ENCODE assay signal across 19 cellular contexts in genomic region chr13:107827840-107828549, GRCh38.
DNase-seq lines count a peak whose midpoint lies in the region; ATAC-seq, FAIRE-seq and TF ChIP-seq lines count a peak whose summit lies in the region.
"Had no signal": no experiment of that assay in that cellular context is flagged by ENCODE, and none has a peak within 500 bp of the region (broad histone marks: within the 10 kb centered on the region; RNA-seq: fewer than 3 reads in every experiment).

No MANE protein-coding gene starts in this region.

- intact Hi-C loops in pancreas (cut with DNase I) = no loop called here
- intact Hi-C loops in thyroid gland (cut with DNase I) = no loop called here

- peaks cover 0 to 10% of the 10 kb centered on the region in 2 experiments; a peak in 2 of 4 replicates for H3K4me1 ChIP-seq in SK-N-SH (ENCODE audit: control insufficient read depth in 1 of 2, insufficient read depth in 2 of 2, low read depth in 1 of 2, low read length in 1 of 2)
- H3K4me1 ChIP-seq in pancreas = peaks cover 0 to 5% (median 0%) of the 10 kb centered on the region in 3 donors
- no peaks in the 10 kb centered on the region for H3K4me1 ChIP-seq in thyroid gland
- H3K4me1 ChIP-seq: Caco-2 had no signal

- H3F3A ChIP-seq in SK-N-SH (replicated peaks; ENCODE audit: insufficient read depth) = peaks cover 6% of the 10 kb centered on the region

- no peaks in the 10 kb centered on the region for H3K9me2 ChIP-seq in SK-N-SH

- H3K79me2 ChIP-seq in SK-N-SH (ENCODE audit: insufficient read depth) = peaks cover 90% of the 10 kb centered on the region

- H3K27ac ChIP-seq in SK-N-SH (ENCODE audit: low read depth in 2 of 2, low read length in 1 of 2) (peak overlapping the region in 1 of 2 experiments; percentile 71; a peak in 2 of 4 replicates), pancreas (no peak overlapping the region), thyroid gland (no peak overlapping the region)
- H3K27ac ChIP-seq: C4-2B had no signal

- no peak for TF ChIP-seq POLR2A in thyroid gland (IDR thresholded peaks at IDR 0.05)

- WGBS in SK-N-SH (ENCODE audit: low lambda C conversion rate) = 69% methylated on average over 11 of the region's 11 CpGs
- WGBS in pancreas, 2 donors = 22 to 25% methylated on average over 11 of the region's 11 CpGs
- 76 to 77% methylated on average over 11 of the region's 11 CpGs for WGBS in thyroid gland, 2 donors

- no peak overlapping the region for H2AFZ ChIP-seq in SK-N-SH (ENCODE audit: low read depth)

- H3K4me3 ChIP-seq in MG63 (peak overlapping the region; percentile 10; the same call in 1 of the 2 replicates), SK-N-SH (ENCODE audit: low read depth in 2 of 2, low read length in 1 of 2) (no peak overlapping the region; a peak in 1 of 4 replicates), choroid plexus epithelial cell (ENCODE audit: low read depth, low read length) (no peak overlapping the region), pancreas (no peak overlapping the region), thyroid gland (replicated peaks in 1 of 3) (no peak overlapping the region)

- ATAC-seq in pancreas = peak; percentile 77 to 94 (median 86)
- no peak for ATAC-seq in GM18907 (IDR thresholded peaks at IDR 0.05; ENCODE audit: unreplicated experiment)
- ATAC-seq: HepG2 had no signal

- DNase-seq in MG63 (no peak), SK-N-SH (peak; percentile 49), choroid plexus epithelial cell (ENCODE audit: low read depth) (peak; percentile 39), pancreas (peak in 3 of 6 donors; percentile 18 to 19 (median 18)), thyroid gland (no peak)
- DNase-seq in activated T-cell treated with anti-CD3 and anti-CD28 coated beads, Interleukin-2, amount 50 U/mL, for 1 hour = no peak
- DNase-seq: ACHN; Caco-2; CD4-positive, alpha-beta T cell; GOT3; H9 had no signal

- peaks cover 4% of the 10 kb centered on the region; the same call in 1 of the 2 replicates for H4K20me1 ChIP-seq in SK-N-SH (ENCODE audit: insufficient read depth)

- H3K27me3 ChIP-seq in MG63 = no peaks in the 10 kb centered on the region
- H3K27me3 ChIP-seq in SK-N-SH (ENCODE audit: insufficient read depth) = no peaks in the 10 kb centered on the region
- no peaks in the 10 kb centered on the region for H3K27me3 ChIP-seq in pancreas
- no peaks in the 10 kb centered on the region for H3K27me3 ChIP-seq in thyroid gland

- no peak for TF ChIP-seq RAD21 in SK-N-SH (IDR thresholded peaks at IDR 0.05; ENCODE audit: low read length)

- H3K36me3 ChIP-seq in MG63 = no peaks in the 10 kb centered on the region
- H3K36me3 ChIP-seq in SK-N-SH (replicated peaks in 1 of 2; ENCODE audit: control insufficient read depth in 1 of 2, insufficient read depth in 2 of 2, low read length in 1 of 2) = peaks cover 0 to 4% of the 10 kb centered on the region in 2 experiments
- H3K36me3 ChIP-seq in pancreas = no peaks in the 10 kb centered on the region
- H3K36me3 ChIP-seq in thyroid gland = no peaks in the 10 kb centered on the region

- H3K4me2 ChIP-seq in SK-N-SH = no peak overlapping the region

- H3K9me3 ChIP-seq in MG63 = no peaks in the 10 kb centered on the region
- no peaks in the 10 kb centered on the region for H3K9me3 ChIP-seq in SK-N-SH
- no peaks in the 10 kb centered on the region for H3K9me3 ChIP-seq in pancreas
- H3K9me3 ChIP-seq in thyroid gland = no peaks in the 10 kb centered on the region
- H3K9me3 ChIP-seq: Caco-2 had no signal

- POLR2A ChIA-PET in SK-N-SH (lab: Yijun Ruan, JAX) = no interaction called here

- CTCF ChIA-PET in SK-N-SH (lab: Yijun Ruan, JAX) = interaction anchor here (0.7 to 1.3 kb wide), 2 partner anchors 10 to 19 kb away, joined by 3 read pairs; no protein-coding TSS in a partner anchor

- TF ChIP-seq CTCF in SK-N-SH (IDR thresholded peaks at IDR 0.05) (no peak), choroid plexus epithelial cell (conservative IDR thresholded peaks at IDR 0.05; ENCODE audit: low read depth, low read length) (no peak), pancreas (IDR thresholded peaks at IDR 0.05) (no peak), thyroid gland (IDR thresholded peaks at IDR 0.05) (no peak)

- H3K9ac ChIP-seq in SK-N-SH = no peak overlapping the region

- peak in 1 of 2 experiments; percentile 17; a peak in 1 of 4 replicates for TF ChIP-seq EP300 in SK-N-SH (IDR thresholded peaks at IDR 0.05; ENCODE audit: borderline replicate concordance in 1 of 2, low read depth in 1 of 2, low read length in 1 of 2)

- FAIRE-seq in pancreas (lab: Jason Lieb, UNC) = no peak
- FAIRE-seq: A204.1, D721Med, G401.6, GM12892, GM18507, HepG2 had no signal

TF ChIP-seq in SK-N-SH, 30 proteins besides CTCF, POLR2A, EP300 and RAD21:
- TF ChIP-seq GATA2 (CRISPR knock-in tag; IDR thresholded peaks at IDR 0.05) = peak; percentile 34; the same call in 1 of the 2 replicates
- TF ChIP-seq CHD2 (IDR thresholded peaks at IDR 0.05; ENCODE audit: low read length, partially characterized antibody) = no peak
- peak; percentile 13; the same call in 1 of the 2 replicates for TF ChIP-seq RCOR1 (IDR thresholded peaks at IDR 0.05; ENCODE audit: low read length)

Comparison
In these comparisons a context has a peak if more than half of its experiments do, and no peak if none do; other contexts are left out.
1. DNase-seq: peak in SK-N-SH (single experiment) and choroid plexus epithelial cell (single experiment); none in MG63 (single experiment), activated T-cell treated with anti-CD3 and anti-CD28 coated beads, Interleukin-2, amount 50 U/mL, for 1 hour (single experiment) and thyroid gland (0 of 2).